ENCODE assay signal across 8 cellular contexts in genomic region chr22:20957691-20958440, GRCh38. TPM values are rescaled to one million over a fixed set of nuclear protein-coding genes. Genes with fewer than 3 reads are reported as not detected.
A peak's percentile ranks its signal among the peaks of the same experiment; 100 is the strongest.
DNase-seq lines count a peak whose midpoint lies in the region; ATAC-seq and TF ChIP-seq lines count a peak whose summit lies in the region.

No MANE protein-coding gene starts in this region.

- no peak for TF ChIP-seq CTCF in CD14-positive monocyte (IDR thresholded peaks at IDR 0.05)
- no peak for TF ChIP-seq CTCF in HFF-Myc (IDR thresholded peaks at IDR 0.05; ENCODE audit: low read depth, low read length, missing control alignments)
- no peak for TF ChIP-seq CTCF in body of pancreas (IDR thresholded peaks at IDR 0.05)
- TF ChIP-seq CTCF in suprapubic skin (IDR thresholded peaks at IDR 0.05) = no peak

- H3K9me3 ChIP-seq in body of pancreas (no peaks in the 10 kb centered on the region), suprapubic skin (no peaks in the 10 kb centered on the region)

- H3K4me3 ChIP-seq in HFF-Myc (replicated peaks; ENCODE audit: low read depth, low read length) (peak overlapping the region; percentile 52), body of pancreas (peak overlapping the region; percentile 44 to 60), suprapubic skin (peak overlapping the region; percentile 78)

- TF ChIP-seq POLR2A in body of pancreas (IDR thresholded peaks at IDR 0.05) (peak in 1 of 3 donors; percentile 2), suprapubic skin (IDR thresholded peaks at IDR 0.05) (no peak)

- peaks cover 44% of the 10 kb centered on the region for H3K4me1 ChIP-seq in body of pancreas
- H3K4me1 ChIP-seq in suprapubic skin = peaks cover 42% of the 10 kb centered on the region

- H3K27me3 Mint-ChIP-seq in CD14-positive monocyte (ENCODE audit: low read depth in 3 of 3) = peaks cover 0 to under 1% (median 0%) of the 10 kb centered on the region in 3 donors

- intact Hi-C loops in CD14-positive monocyte (cut with micrococcal nuclease) = loop anchor here (5.0 to 10.0 kb wide), 2 partner anchors 36 to 73 kb away; no protein-coding TSS in a partner anchor
- intact Hi-C loops in body of pancreas (cut with DNase I) = no loop called here

- peak overlapping the region; percentile 87 to 91 for H3K4me3 Mint-ChIP-seq in CD14-positive monocyte

- peaks cover 24 to 27% of the 10 kb centered on the region in 2 donors for H3K36me3 Mint-ChIP-seq in CD14-positive monocyte

- DNase-seq in CD14-positive monocyte (ENCODE audit: low spot score) (no peak), HFF-Myc (ENCODE audit: extremely low read depth, low read depth) (no peak), body of pancreas (peak in 3 of 4 donors; percentile 34 to 51 (median 46)), kidney tubule cell (ENCODE audit: low spot score) (peak; percentile 62), suprapubic skin (ENCODE audit: low spot score in 2 of 2) (peak in 1 of 2 donors; percentile 67)

- H3K27me3 ChIP-seq in body of pancreas = no peaks in the 10 kb centered on the region
- H3K27me3 ChIP-seq in suprapubic skin = no peaks in the 10 kb centered on the region

- ATAC-seq in body of pancreas = peak; percentile 11
- no peak for ATAC-seq in HG03280 (IDR thresholded peaks at IDR 0.05; ENCODE audit: unreplicated experiment)
- no peak for ATAC-seq in GM18511 (IDR thresholded peaks at IDR 0.05; ENCODE audit: unreplicated experiment)
- ATAC-seq in GM21825 (IDR thresholded peaks at IDR 0.05; ENCODE audit: unreplicated experiment) = no peak

- H3K36me3 ChIP-seq in body of pancreas (replicated peaks in 1 of 2; ENCODE audit: insufficient read depth in 1 of 2, low read depth in 2 of 2) = no peaks in the 10 kb centered on the region
- peaks cover 7% of the 10 kb centered on the region for H3K36me3 ChIP-seq in suprapubic skin

- peaks cover 39% of the 10 kb centered on the region for H3K4me1 Mint-ChIP-seq in CD14-positive monocyte

- H3K9me3 Mint-ChIP-seq in CD14-positive monocyte = no peaks in the 10 kb centered on the region

- no peak for TF ChIP-seq EP300 in suprapubic skin (IDR thresholded peaks at IDR 0.05)

- H3K27ac ChIP-seq in body of pancreas (peak overlapping the region in 2 of 4 donors; percentile 45 to 50), suprapubic skin (no peak overlapping the region)

- 7 to 15% methylated on average over 27 to 31 of the region's 32 CpGs for WGBS in body of pancreas, 2 donors
- WGBS in suprapubic skin = 10% methylated on average over 9 of the region's 32 CpGs

- peak overlapping the region in 6 of 7 donors; percentile 51 to 85 (median 66) for H3K27ac Mint-ChIP-seq in CD14-positive monocyte

RNA-seq across cellular contexts. Expression of gene AIFM3, which starts 9.2 kb away (rescaled TPM):
- 1 to 10 TPM; 2.1 to 2.3 TPM for polyA plus RNA-seq in CD14-positive monocyte
- 1 to 10 TPM in 1 of 2 donors, under 1 TPM in 1; 0.78 to 3.0 TPM for total RNA-seq in body of pancreas
- total RNA-seq in suprapubic skin = under 1 TPM in 1 of 4 donors, not detected in 3; 0.72 TPM

RNA-seq across cellular contexts. Expression of gene LZTR1, which starts 24.2 kb away (rescaled TPM):
- polyA plus RNA-seq in CD14-positive monocyte = 10 to 100 TPM in 1 of 2 donors, 1 to 10 TPM in 1; 7.1 to 11.5 TPM
- 10 to 100 TPM; 25.7 to 66.9 TPM for total RNA-seq in body of pancreas
- total RNA-seq in suprapubic skin = 10 to 100 TPM; 29.3 to 75.6 (median 46.9) TPM

RNA-seq across cellular contexts. Expression of gene CRKL, which starts 40.7 kb away (rescaled TPM):
- 10 to 100 TPM; 29.4 to 37.5 TPM for polyA plus RNA-seq in CD14-positive monocyte
- 10 to 100 TPM; 18.2 to 25.4 TPM for total RNA-seq in body of pancreas
- total RNA-seq in suprapubic skin = 10 to 100 TPM; 52.7 to 75.3 (median 71.9) TPM

RNA-seq across cellular contexts. Expression of gene THAP7, which starts 44.1 kb away (rescaled TPM):
- 10 to 100 TPM; 18.4 to 22.9 TPM for polyA plus RNA-seq in CD14-positive monocyte
- total RNA-seq in body of pancreas (10 to 100 TPM; 17.1 to 20.2 TPM), suprapubic skin (10 to 100 TPM; 33.9 to 57.0 (median 37.4) TPM)

RNA-seq across cellular contexts. Expression of gene P2RX6, which starts 57.1 kb away (rescaled TPM):
- polyA plus RNA-seq in CD14-positive monocyte = not detected
- total RNA-seq in body of pancreas (not detected), suprapubic skin (1 to 10 TPM in 3 of 4 donors, under 1 TPM in 1; 0.21 to 3.1 (median 1.0) TPM)

Comparison
In these comparisons a context has a peak if more than half of its experiments do, and no peak if none do; other contexts are left out.
1. DNase-seq: peak in body of pancreas (3 of 4) and kidney tubule cell (single experiment); none in CD14-positive monocyte (single experiment) and HFF-Myc (single experiment).
2. Peak in every context shown above with its lines, with median percentiles within 50 percentile points of each other: H3K4me3 ChIP-seq.